1 cellular context compared by ENCODE assay signal in the genomic region with DNA sequence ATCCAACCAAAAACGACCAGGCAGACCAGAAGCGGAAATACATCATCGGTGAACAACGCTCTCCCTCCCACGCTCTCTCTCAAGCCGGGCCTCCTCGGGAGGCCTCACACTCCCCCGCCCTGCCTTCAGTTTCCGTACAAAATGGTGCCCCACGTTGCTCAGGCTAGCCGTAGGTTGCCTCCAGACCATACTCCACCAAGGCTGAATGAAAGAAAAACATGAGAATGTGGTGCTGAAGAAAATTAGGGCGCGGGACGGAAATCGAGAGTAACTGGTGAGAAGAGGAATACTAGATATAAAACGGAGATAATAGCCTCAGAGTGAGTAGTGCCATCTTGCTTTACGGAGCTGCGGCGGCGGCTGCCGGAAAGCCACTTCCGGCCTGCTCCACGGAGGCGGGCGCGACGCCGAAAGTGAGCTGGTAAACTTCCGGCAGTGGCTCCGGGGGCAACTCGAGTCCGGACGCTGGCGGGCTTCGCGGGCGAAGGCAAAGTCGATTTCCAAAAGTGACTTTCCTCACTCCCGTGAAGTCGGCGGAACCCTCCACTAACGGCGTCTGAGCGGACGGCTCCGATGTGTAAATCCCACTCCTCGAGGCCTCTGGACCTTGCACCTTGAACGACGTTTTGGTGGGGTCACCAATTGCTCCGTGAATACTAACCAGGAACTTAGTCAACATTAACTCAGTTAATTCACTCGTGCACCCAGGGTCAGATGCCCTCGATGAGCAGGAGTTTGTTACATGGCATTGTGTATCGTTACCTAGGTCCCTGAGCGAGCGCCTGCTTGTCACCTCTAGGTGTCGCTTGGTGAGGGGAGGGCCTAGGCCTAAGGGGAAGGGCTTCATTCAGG.
TF ChIP-seq lines count a peak whose summit lies in the region.

A gene (minus strand): TSS at position 7 of the 852 bp plus-strand sequence. CDS start 980 bp downstream, outside the sequence.

TF ChIP-seq in HepG2, 621 proteins besides CTCF, POLR2A, EP300 and RAD21 (continued from another document):
- TF ChIP-seq, protein P1, sequence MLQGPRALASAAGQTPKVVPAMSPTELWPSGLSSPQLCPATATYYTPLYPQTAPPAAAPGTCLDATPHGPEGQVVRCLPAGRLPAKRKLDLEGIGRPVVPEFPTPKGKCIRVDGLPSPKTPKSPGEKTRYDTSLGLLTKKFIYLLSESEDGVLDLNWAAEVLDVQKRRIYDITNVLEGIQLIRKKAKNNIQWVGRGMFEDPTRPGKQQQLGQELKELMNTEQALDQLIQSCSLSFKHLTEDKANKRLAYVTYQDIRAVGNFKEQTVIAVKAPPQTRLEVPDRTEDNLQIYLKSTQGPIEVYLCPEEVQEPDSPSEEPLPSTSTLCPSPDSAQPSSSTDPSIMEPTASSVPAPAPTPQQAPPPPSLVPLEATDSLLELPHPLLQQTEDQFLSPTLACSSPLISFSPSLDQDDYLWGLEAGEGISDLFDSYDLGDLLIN (CRISPR knock-in tag; IDR thresholded peaks at IDR 0.05; ENCODE audit: borderline replicate concordance), result no peak
- peak; percentile 59 for TF ChIP-seq SPEN (CRISPR knock-in tag; IDR thresholded peaks at IDR 0.05; ENCODE audit: low read depth)
- peak; percentile 37; the same call in 1 of the 2 replicates for TF ChIP-seq SP4 (CRISPR knock-in tag; IDR thresholded peaks at IDR 0.05)
- TF ChIP-seq KMT2B (CRISPR knock-in tag; IDR thresholded peaks at IDR 0.05), result peak; percentile 61; the same call in 1 of the 2 replicates
- peak; percentile 72; the same call in 1 of the 2 replicates for TF ChIP-seq ZSCAN20 (CRISPR knock-in tag; IDR thresholded peaks at IDR 0.05; ENCODE audit: borderline replicate concordance)
- TF ChIP-seq TBX3 (IDR thresholded peaks at IDR 0.05; ENCODE audit: borderline replicate concordance), result peak; percentile 65; the same call in 1 of the 2 replicates
- TF ChIP-seq, protein P2, sequence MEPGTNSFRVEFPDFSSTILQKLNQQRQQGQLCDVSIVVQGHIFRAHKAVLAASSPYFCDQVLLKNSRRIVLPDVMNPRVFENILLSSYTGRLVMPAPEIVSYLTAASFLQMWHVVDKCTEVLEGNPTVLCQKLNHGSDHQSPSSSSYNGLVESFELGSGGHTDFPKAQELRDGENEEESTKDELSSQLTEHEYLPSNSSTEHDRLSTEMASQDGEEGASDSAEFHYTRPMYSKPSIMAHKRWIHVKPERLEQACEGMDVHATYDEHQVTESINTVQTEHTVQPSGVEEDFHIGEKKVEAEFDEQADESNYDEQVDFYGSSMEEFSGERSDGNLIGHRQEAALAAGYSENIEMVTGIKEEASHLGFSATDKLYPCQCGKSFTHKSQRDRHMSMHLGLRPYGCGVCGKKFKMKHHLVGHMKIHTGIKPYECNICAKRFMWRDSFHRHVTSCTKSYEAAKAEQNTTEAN (CRISPR knock-in tag; conservative IDR thresholded peaks at IDR 0.05), result 0 out of 2 replicates have a peak, but pooled peaks have one; percentile 8
- peak; percentile 24; the same call in 1 of the 2 replicates for TF ChIP-seq TMF1 (CRISPR knock-in tag; IDR thresholded peaks at IDR 0.05; ENCODE audit: low read depth)
- 0 out of 2 replicates have a peak, but pooled peaks have one; percentile 15 for TF ChIP-seq MXD4 (CRISPR knock-in tag; IDR thresholded peaks at IDR 0.05)
- TF ChIP-seq, protein P3, sequence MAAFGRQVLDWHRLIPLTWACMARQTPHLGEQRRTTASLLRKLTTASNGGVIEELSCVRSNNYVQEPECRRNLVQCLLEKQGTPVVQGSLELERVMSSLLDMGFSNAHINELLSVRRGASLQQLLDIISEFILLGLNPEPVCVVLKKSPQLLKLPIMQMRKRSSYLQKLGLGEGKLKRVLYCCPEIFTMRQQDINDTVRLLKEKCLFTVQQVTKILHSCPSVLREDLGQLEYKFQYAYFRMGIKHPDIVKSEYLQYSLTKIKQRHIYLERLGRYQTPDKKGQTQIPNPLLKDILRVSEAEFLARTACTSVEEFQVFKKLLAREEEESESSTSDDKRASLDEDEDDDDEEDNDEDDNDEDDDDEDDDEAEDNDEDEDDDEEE (CRISPR knock-in tag; IDR thresholded peaks at IDR 0.05), result peak; percentile 77; the same call in 1 of the 2 replicates
- TF ChIP-seq, protein P4, sequence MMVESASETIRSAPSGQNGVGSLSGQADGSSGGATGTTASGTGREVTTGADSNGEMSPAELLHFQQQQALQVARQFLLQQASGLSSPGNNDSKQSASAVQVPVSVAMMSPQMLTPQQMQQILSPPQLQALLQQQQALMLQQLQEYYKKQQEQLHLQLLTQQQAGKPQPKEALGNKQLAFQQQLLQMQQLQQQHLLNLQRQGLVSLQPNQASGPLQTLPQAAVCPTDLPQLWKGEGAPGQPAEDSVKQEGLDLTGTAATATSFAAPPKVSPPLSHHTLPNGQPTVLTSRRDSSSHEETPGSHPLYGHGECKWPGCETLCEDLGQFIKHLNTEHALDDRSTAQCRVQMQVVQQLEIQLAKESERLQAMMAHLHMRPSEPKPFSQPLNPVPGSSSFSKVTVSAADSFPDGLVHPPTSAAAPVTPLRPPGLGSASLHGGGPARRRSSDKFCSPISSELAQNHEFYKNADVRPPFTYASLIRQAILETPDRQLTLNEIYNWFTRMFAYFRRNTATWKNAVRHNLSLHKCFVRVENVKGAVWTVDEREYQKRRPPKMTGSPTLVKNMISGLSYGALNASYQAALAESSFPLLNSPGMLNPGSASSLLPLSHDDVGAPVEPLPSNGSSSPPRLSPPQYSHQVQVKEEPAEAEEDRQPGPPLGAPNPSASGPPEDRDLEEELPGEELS (CRISPR knock-in tag; IDR thresholded peaks at IDR 0.05), result peak; percentile 64; the same call in 1 of the 2 replicates
- 0 out of 2 replicates have a peak, but pooled peaks have one; percentile 50 for TF ChIP-seq ZMYM3 (CRISPR knock-in tag; IDR thresholded peaks at IDR 0.05)
- TF ChIP-seq, protein P5, sequence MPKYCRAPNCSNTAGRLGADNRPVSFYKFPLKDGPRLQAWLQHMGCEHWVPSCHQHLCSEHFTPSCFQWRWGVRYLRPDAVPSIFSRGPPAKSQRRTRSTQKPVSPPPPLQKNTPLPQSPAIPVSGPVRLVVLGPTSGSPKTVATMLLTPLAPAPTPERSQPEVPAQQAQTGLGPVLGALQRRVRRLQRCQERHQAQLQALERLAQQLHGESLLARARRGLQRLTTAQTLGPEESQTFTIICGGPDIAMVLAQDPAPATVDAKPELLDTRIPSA (CRISPR knock-in tag; IDR thresholded peaks at IDR 0.05; ENCODE audit: borderline replicate concordance), result no peak
- peak; percentile 46; the same call in 1 of the 2 replicates for TF ChIP-seq HOXA9 (CRISPR knock-in tag; IDR thresholded peaks at IDR 0.05; ENCODE audit: borderline replicate concordance)
- TF ChIP-seq ZNF207 (IDR thresholded peaks at IDR 0.05; ENCODE audit: borderline replicate concordance), result no peak
- TF ChIP-seq, protein P6, sequence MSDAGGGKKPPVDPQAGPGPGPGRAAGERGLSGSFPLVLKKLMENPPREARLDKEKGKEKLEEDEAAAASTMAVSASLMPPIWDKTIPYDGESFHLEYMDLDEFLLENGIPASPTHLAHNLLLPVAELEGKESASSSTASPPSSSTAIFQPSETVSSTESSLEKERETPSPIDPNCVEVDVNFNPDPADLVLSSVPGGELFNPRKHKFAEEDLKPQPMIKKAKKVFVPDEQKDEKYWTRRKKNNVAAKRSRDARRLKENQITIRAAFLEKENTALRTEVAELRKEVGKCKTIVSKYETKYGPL (CRISPR knock-in tag; IDR thresholded peaks at IDR 0.05), result peak; percentile 33; the same call in 1 of the 2 replicates
- TF ChIP-seq STAG1 (CRISPR knock-in tag; IDR thresholded peaks at IDR 0.05), result peak; percentile 19; the same call in 1 of the 2 replicates
- TF ChIP-seq ZNF652 (CRISPR knock-in tag; IDR thresholded peaks at IDR 0.05; ENCODE audit: borderline replicate concordance, low read depth), result peak; percentile 30; the same call in 1 of the 2 replicates
- no peak for TF ChIP-seq ZNF274 (CRISPR knock-in tag; IDR thresholded peaks at IDR 0.05)
